2 cellular contexts compared by ENCODE assay signal in the genomic region with DNA sequence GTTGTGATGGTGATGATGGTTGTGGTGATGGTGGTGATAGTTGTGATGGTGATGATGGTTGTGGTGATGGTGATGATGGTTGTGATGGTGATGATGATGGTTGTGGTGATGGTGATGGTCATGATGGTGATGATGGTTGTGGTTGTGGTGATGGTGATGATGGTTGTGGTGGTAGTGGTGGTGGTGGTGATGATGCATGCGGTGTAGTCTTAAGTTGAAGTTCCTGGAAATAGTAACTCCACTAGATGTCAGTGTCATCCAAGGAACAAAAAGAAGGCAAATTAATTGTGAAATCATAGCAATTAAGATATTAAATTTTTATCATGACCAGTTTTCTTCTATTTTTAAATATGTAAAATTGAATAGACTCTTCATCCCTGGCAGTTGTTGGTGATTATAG.
TF ChIP-seq lines count a peak whose summit lies in the region.

No MANE protein-coding gene starts in this region.

TF ChIP-seq in H1, 55 proteins besides CTCF, POLR2A, EP300 and RAD21 (continued from another document):
- TF ChIP-seq NRF1 (IDR thresholded peaks at IDR 0.05; ENCODE audit: low read depth, low read length): no peak
- no peak for TF ChIP-seq TEAD4 (IDR thresholded peaks at IDR 0.05; ENCODE audit: low read depth, low read length)
- no peak for TF ChIP-seq YY1 (IDR thresholded peaks at IDR 0.05; ENCODE audit: low read depth, low read length)
- TF ChIP-seq CBX5 (IDR thresholded peaks at IDR 0.05; ENCODE audit: low read depth, low read length): no peak
- TF ChIP-seq SUZ12 (IDR thresholded peaks at IDR 0.05; ENCODE audit: low read length): no peak
- no peak for TF ChIP-seq POU5F1 (IDR thresholded peaks at IDR 0.05; ENCODE audit: low read depth, low read length)
- no peak for TF ChIP-seq TCF12 (IDR thresholded peaks at IDR 0.05; ENCODE audit: low read depth, low read length)
- no peak for TF ChIP-seq SP4 (IDR thresholded peaks at IDR 0.05; ENCODE audit: low read length)

TF ChIP-seq in GM12891, 5 proteins besides CTCF, POLR2A, EP300 and RAD21 (continued from another document):
- TF ChIP-seq PAX5 (IDR thresholded peaks at IDR 0.05; ENCODE audit: insufficient read depth, low read length, severe bottlenecking) (no peak), POU2F2 (IDR thresholded peaks at IDR 0.05; ENCODE audit: low read depth, low read length) (no peak)
